ENCODE assay signal across 18 cellular contexts in the genomic region with DNA sequence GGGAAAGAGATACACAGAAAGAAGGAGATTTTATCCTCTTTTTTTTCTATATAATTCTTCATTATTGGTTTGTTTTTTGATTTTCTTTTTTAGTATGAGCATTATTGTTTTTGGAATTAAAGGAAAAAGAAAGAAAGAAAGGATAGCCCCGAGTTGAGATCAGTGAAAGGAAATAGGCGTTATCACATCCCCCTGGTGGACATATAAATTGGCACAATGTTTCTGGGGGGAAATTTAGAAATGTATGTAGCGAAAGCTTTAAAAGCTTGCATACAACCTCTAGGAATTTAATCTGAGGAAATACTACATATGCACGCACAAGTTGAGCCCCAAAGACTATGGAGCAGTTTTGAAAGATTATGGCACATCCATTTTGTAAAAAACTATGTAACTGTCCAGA.
DNase-seq lines count a peak whose midpoint lies in the region; ATAC-seq, FAIRE-seq and TF ChIP-seq lines count a peak whose summit lies in the region.
"Had no signal": no experiment of that assay in that cellular context is flagged by ENCODE, and none has a peak within 500 bp of the region (broad histone marks: within the 10 kb centered on the region; RNA-seq: fewer than 3 reads in every experiment).

No MANE protein-coding gene starts in this region.

- H3K9me2 ChIP-seq in HCT116 (ENCODE audit: insufficient read depth), result no peaks in the 10 kb centered on the region

- no peak for TF ChIP-seq RAD21 in HCT116 (IDR thresholded peaks at IDR 0.05; ENCODE audit: low read depth)

- no peak for ATAC-seq in HCT116
- ATAC-seq: left ventricle myocardium superior; right lobe of liver; stimulated activated effector memory CD8-positive, alpha-beta T cell treated with anti-CD3 and anti-CD28 coated beads, Interleukin-12 subunit alpha, Interleukin-12 subunit beta, amount 100 ng/mL, for 72 hours; T-helper 17 cell had no signal

- TF ChIP-seq CTCF in HCT116 (IDR thresholded peaks at IDR 0.05 in 2 of 3, conservative IDR thresholded peaks at IDR 0.05 in 1 of 3; ENCODE audit: borderline replicate concordance in 1 of 3, insufficient read depth in 1 of 3, low read depth in 2 of 3, low read length in 2 of 3), result peak in 2 of 3 experiments; percentile 39 to 44; a peak in 4 of 6 replicates
- TF ChIP-seq CTCF in astrocyte (IDR thresholded peaks at IDR 0.05; ENCODE audit: insufficient read depth, low read depth, low read length), result peak; percentile 24
- peak; percentile 5 for TF ChIP-seq CTCF in foreskin fibroblast (IDR thresholded peaks at IDR 0.05; ENCODE audit: low read depth, low read length)
- peak; percentile 66 for TF ChIP-seq CTCF in type B pancreatic cell (conservative IDR thresholded peaks at IDR 0.05)

- H3K9ac ChIP-seq in HCT116 (ENCODE audit: low read length), result no peak overlapping the region
- no peak overlapping the region for H3K9ac ChIP-seq in astrocyte (ENCODE audit: low read length)

- no TSS peak for BruUV-seq in HCT116 (replicated peaks; lab: Mats Ljungman, UMichigan)

- DNase-seq in HCT116 (ENCODE audit: low read depth, low spot score), result no peak
- no peak for DNase-seq in astrocyte (ENCODE audit: low read depth)
- no peak for DNase-seq in foreskin fibroblast
- no peak for DNase-seq in type B pancreatic cell (ENCODE audit: extremely low spot score, unreplicated experiment)
- no peak for DNase-seq in DMS53 treated with DMSO at 0.1 percent for 48 hours (lab: John Stamatoyannopoulos, UW; ENCODE audit: unreplicated experiment)
- no peak for DNase-seq in urothelium cell line (ENCODE audit: low spot score)
- no peak for DNase-seq in NCI-H2081 treated with DMSO at 0.1 percent for 48 hours (lab: John Stamatoyannopoulos, UW)
- DNase-seq: activated CD4-positive, alpha-beta T cell treated with anti-CD3 and anti-CD28 coated beads, Interleukin-2, amount 50 U/mL, for 48 hours; activated naive CD4-positive, alpha-beta T cell treated with anti-CD3 and anti-CD28 coated beads for 36 hours; left ventricle myocardium superior; NCI-H1417; NCI-H2171 treated with DMSO at 0.1 percent for 48 hours; right lobe of liver; SHP77 treated with DMSO at 0.1 percent for 48 hours; T-helper 17 cell had no signal

- H2AFZ ChIP-seq in HCT116 (ENCODE audit: low read depth, low read length, poor library complexity, severe bottlenecking) (no peak overlapping the region), astrocyte (ENCODE audit: low read depth, low read length) (no peak overlapping the region)

- CTCF ChIA-PET in HCT116 (lab: Charles Lee), result interaction anchor here (1.0 kb wide), 1 partner anchor 8 kb away, joined by 3 read pairs; no protein-coding TSS in a partner anchor

- H3K27ac Mint-ChIP-seq in astrocyte (ENCODE audit: unreplicated experiment) (no peak overlapping the region), type B pancreatic cell (no peak overlapping the region)
- H3K27ac Mint-ChIP-seq: activated naive CD4-positive, alpha-beta T cell treated with anti-CD3 and anti-CD28 coated beads for 36 hours; stimulated activated effector memory CD8-positive, alpha-beta T cell treated with anti-CD3 and anti-CD28 coated beads, Interleukin-12 subunit alpha, Interleukin-12 subunit beta, amount 100 ng/mL, for 72 hours; T-helper 17 cell had no signal

- H3K9me3 ChIP-seq in HCT116 (ENCODE audit: control insufficient read depth in 1 of 2, insufficient read depth in 1 of 2, low read depth in 1 of 2, low read length in 2 of 2) (no peaks in the 10 kb centered on the region), astrocyte (ENCODE audit: insufficient read depth, low read depth, low read length) (no peaks in the 10 kb centered on the region)
- H3K9me3 ChIP-seq: right lobe of liver, thoracic aorta had no signal

- intact Hi-C loops in HCT116 (cut with micrococcal nuclease), result no loop called here

- H3K79me2 ChIP-seq in HCT116 (ENCODE audit: insufficient read depth, low read length) (no peaks in the 10 kb centered on the region), astrocyte (ENCODE audit: insufficient read depth, low read length) (no peaks in the 10 kb centered on the region)

- no peak for TF ChIP-seq POLR2A in HCT116 (IDR thresholded peaks at IDR 0.05; ENCODE audit: borderline replicate concordance, extremely low read depth, insufficient read depth, insufficient read length)

- H3K27ac ChIP-seq in HCT116 (ENCODE audit: low read depth, low read length) (no peak overlapping the region), astrocyte (ENCODE audit: low read depth, low read length) (no peak overlapping the region)
- H3K27ac ChIP-seq: right lobe of liver, thoracic aorta had no signal

- POLR2A ChIA-PET in HCT116 (lab: Charles Lee), result no interaction called here

- RAD21 ChIA-PET in HCT116 (lab: Charles Lee; ENCODE audit: low non-redundant PET in 1 of 2, low total read pairs in 2 of 2, uncharacterized antibody in 2 of 2, unreplicated experiment in 2 of 2), result no interaction called here

- H3K4me3 Mint-ChIP-seq in astrocyte (ENCODE audit: unreplicated experiment) (no peak overlapping the region), type B pancreatic cell (no peak overlapping the region)
- H3K4me3 Mint-ChIP-seq: activated naive CD4-positive, alpha-beta T cell treated with anti-CD3 and anti-CD28 coated beads for 36 hours; stimulated activated effector memory CD8-positive, alpha-beta T cell treated with anti-CD3 and anti-CD28 coated beads, Interleukin-12 subunit alpha, Interleukin-12 subunit beta, amount 100 ng/mL, for 72 hours; T-helper 17 cell had no signal

- H3K27me3 ChIP-seq in HCT116 (ENCODE audit: insufficient read depth, low read length) (no peaks in the 10 kb centered on the region), astrocyte (ENCODE audit: insufficient read depth, low read length) (no peaks in the 10 kb centered on the region)
- H3K27me3 ChIP-seq: right lobe of liver had no signal

- H3K9me3 Mint-ChIP-seq in astrocyte (ENCODE audit: unreplicated experiment) (peaks cover 2% of the 10 kb centered on the region), type B pancreatic cell (no peaks in the 10 kb centered on the region)
- H3K9me3 Mint-ChIP-seq: activated naive CD4-positive, alpha-beta T cell treated with anti-CD3 and anti-CD28 coated beads for 36 hours; stimulated activated effector memory CD8-positive, alpha-beta T cell treated with anti-CD3 and anti-CD28 coated beads, Interleukin-12 subunit alpha, Interleukin-12 subunit beta, amount 100 ng/mL, for 72 hours had no signal

- no peaks in the 10 kb centered on the region for H3K4me1 Mint-ChIP-seq in astrocyte (ENCODE audit: low read depth, unreplicated experiment)
- H3K4me1 Mint-ChIP-seq in type B pancreatic cell (ENCODE audit: unreplicated experiment), result no peaks in the 10 kb centered on the region
- H3K4me1 Mint-ChIP-seq: stimulated activated effector memory CD8-positive, alpha-beta T cell treated with anti-CD3 and anti-CD28 coated beads, Interleukin-12 subunit alpha, Interleukin-12 subunit beta, amount 100 ng/mL, for 72 hours; T-helper 17 cell had no signal

- H3K36me3 ChIP-seq in HCT116 (ENCODE audit: control insufficient read depth in 1 of 2, insufficient read depth in 2 of 2, low read length in 2 of 2) (no peaks in the 10 kb centered on the region), astrocyte (ENCODE audit: insufficient read depth, low read length) (no peaks in the 10 kb centered on the region)
- H3K36me3 ChIP-seq: right lobe of liver, thoracic aorta had no signal

- H4K20me1 ChIP-seq in HCT116 (ENCODE audit: insufficient read depth), result no peaks in the 10 kb centered on the region
- H4K20me1 ChIP-seq in astrocyte (ENCODE audit: insufficient read depth, low read length), result no peaks in the 10 kb centered on the region

- H3K4me3 ChIP-seq in HCT116 (replicated peaks in 1 of 2; ENCODE audit: low read depth in 1 of 2, low read length in 2 of 2) (no peak overlapping the region), astrocyte (ENCODE audit: insufficient read depth, low read depth, low read length) (no peak overlapping the region), foreskin fibroblast (ENCODE audit: low read depth in 1 of 2, low read length in 2 of 2) (no peak overlapping the region)
- H3K4me3 ChIP-seq: right lobe of liver, thoracic aorta had no signal

- no peaks in the 10 kb centered on the region for H3K36me3 Mint-ChIP-seq in astrocyte (ENCODE audit: low read depth, unreplicated experiment)
- H3K36me3 Mint-ChIP-seq in type B pancreatic cell, result no peaks in the 10 kb centered on the region
- H3K36me3 Mint-ChIP-seq: stimulated activated effector memory CD8-positive, alpha-beta T cell treated with anti-CD3 and anti-CD28 coated beads, Interleukin-12 subunit alpha, Interleukin-12 subunit beta, amount 100 ng/mL, for 72 hours had no signal

- FAIRE-seq in astrocyte (lab: Jason Lieb, UNC), result peak; percentile 45
- no peak for FAIRE-seq in urothelium cell line (lab: Jason Lieb, UNC)
- FAIRE-seq: colon had no signal

- H3K4me1 ChIP-seq in HCT116 (ENCODE audit: control insufficient read depth in 1 of 2, insufficient read depth in 2 of 2, low read length in 2 of 2) (no peaks in the 10 kb centered on the region), astrocyte (ENCODE audit: insufficient read depth, low read length) (no peaks in the 10 kb centered on the region)
- H3K4me1 ChIP-seq: right lobe of liver had no signal

- H3K4me2 ChIP-seq in HCT116 (ENCODE audit: low read length) (no peak overlapping the region), astrocyte (ENCODE audit: low read length) (no peak overlapping the region)

- no peaks in the 10 kb centered on the region for H3K27me3 Mint-ChIP-seq in astrocyte (ENCODE audit: low read depth, unreplicated experiment)
- H3K27me3 Mint-ChIP-seq in type B pancreatic cell, result no peaks in the 10 kb centered on the region
- H3K27me3 Mint-ChIP-seq: T-helper 17 cell had no signal

TF ChIP-seq in HCT116, 20 proteins besides CTCF, POLR2A, EP300 and RAD21 (continues in another document):
- TF ChIP-seq ZBTB33 (IDR thresholded peaks at IDR 0.05; ENCODE audit: extremely low read depth, insufficient replicate concordance, low read length) (no peak), MAX (IDR thresholded peaks at IDR 0.05) (no peak), SP1 (IDR thresholded peaks at IDR 0.05; ENCODE audit: low read depth) (no peak)

Comparison
In these comparisons a context has a peak if more than half of its experiments do, and no peak if none do; other contexts are left out.
1. CTCF ChIP-seq: peak in every context shown above with its lines; median percentile 66 in type B pancreatic cell; 42 in HCT116; 24 in astrocyte; 5 in foreskin fibroblast.